12 cellular contexts compared by ENCODE assay signal in genomic region chr2:74052732-74053712, GRCh38.
DNase-seq lines count a peak whose midpoint lies in the region; ATAC-seq, FAIRE-seq and TF ChIP-seq lines count a peak whose summit lies in the region.
"Had no signal": no experiment of that assay in that cellular context is flagged by ENCODE, and none has a peak within 500 bp of the region (broad histone marks: within the 10 kb centered on the region; RNA-seq: fewer than 3 reads in every experiment).

No MANE protein-coding gene starts in this region.

- no peaks in the 10 kb centered on the region for H3K9me3 Mint-ChIP-seq in Calu3 (ENCODE audit: low read depth, unreplicated experiment)
- H3K9me3 Mint-ChIP-seq: CD14-positive monocyte had no signal

- H3K9me3 ChIP-seq in A549, result no peaks in the 10 kb centered on the region
- no peaks in the 10 kb centered on the region for H3K9me3 ChIP-seq in KOPT-K1 (ENCODE audit: insufficient read depth, low read length, poor library complexity, severe bottlenecking)
- no peaks in the 10 kb centered on the region for H3K9me3 ChIP-seq in esophagus (ENCODE audit: control insufficient read depth in 2 of 2, insufficient read depth in 1 of 2, low read depth in 1 of 2, low read length in 1 of 2)
- H3K9me3 ChIP-seq: sigmoid colon had no signal

- no peak overlapping the region for H3K4me3 Mint-ChIP-seq in Calu3 (ENCODE audit: low read depth, unreplicated experiment)
- H3K4me3 Mint-ChIP-seq: CD14-positive monocyte had no signal

- H3K27ac Mint-ChIP-seq in Calu3 (ENCODE audit: unreplicated experiment), result no peak overlapping the region

- peaks cover 51% of the 10 kb centered on the region for H3K36me3 ChIP-seq in KOPT-K1 (ENCODE audit: insufficient read depth, low read length)
- peaks cover 0 to 8% of the 10 kb centered on the region in 2 donors for H3K36me3 ChIP-seq in esophagus (ENCODE audit: control insufficient read depth in 2 of 2, insufficient read depth in 2 of 2, low read length in 1 of 2)
- H3K36me3 ChIP-seq: sigmoid colon had no signal

- TF ChIP-seq POLR2A in A549 (IDR thresholded peaks at IDR 0.05; ENCODE audit: low read length), result no peak
- no peak for TF ChIP-seq POLR2A in GM18505 (IDR thresholded peaks at IDR 0.05; ENCODE audit: borderline replicate concordance, extremely low read depth, insufficient read depth, insufficient read length)

- intact Hi-C loops in Calu3 (cut with micrococcal nuclease; ENCODE audit: unreplicated experiment), result no loop called here

- TF ChIP-seq CTCF in A549 (IDR thresholded peaks at IDR 0.05), result no peak
- TF ChIP-seq CTCF in GM12865 (IDR thresholded peaks at IDR 0.05; ENCODE audit: insufficient read depth, low read depth, low read length, missing control alignments), result no peak
- no peak for TF ChIP-seq CTCF in Calu3 (IDR thresholded peaks at IDR 0.05; ENCODE audit: unreplicated experiment)

- peaks cover 17% of the 10 kb centered on the region for H3K4me1 Mint-ChIP-seq in Calu3 (ENCODE audit: low read depth, unreplicated experiment)

- peaks cover 10% of the 10 kb centered on the region for H3K36me3 Mint-ChIP-seq in Calu3 (ENCODE audit: insufficient read depth, unreplicated experiment)

- no peaks in the 10 kb centered on the region for H3K27me3 Mint-ChIP-seq in Calu3 (ENCODE audit: unreplicated experiment)

- POLR2A ChIA-PET in A549 (lab: Yijun Ruan, JAX), result no interaction called here

- H3K27me3 ChIP-seq in esophagus (ENCODE audit: control insufficient read depth in 1 of 2, insufficient read depth in 2 of 2, low read length in 2 of 2), result no peaks in the 10 kb centered on the region
- H3K27me3 ChIP-seq: sigmoid colon had no signal

- TF ChIP-seq EP300 in A549 (IDR thresholded peaks at IDR 0.05), result no peak

- no peak for FAIRE-seq in A549 (lab: Jason Lieb, UNC)

- DNase-seq in A549 (ENCODE audit: low read depth in 1 of 2, low spot score in 1 of 2), result no peak
- DNase-seq in GM12865 (ENCODE audit: low read depth), result peak; percentile 41
- DNase-seq in Calu3, result no peak
- DNase-seq: NCI-H146, sigmoid colon had no signal

- no peaks in the 10 kb centered on the region for H3K4me1 ChIP-seq in A549
- peaks cover 0 to 15% of the 10 kb centered on the region in 2 donors for H3K4me1 ChIP-seq in esophagus (ENCODE audit: control insufficient read depth in 2 of 2, insufficient read depth in 2 of 2, low read length in 1 of 2)
- H3K4me1 ChIP-seq: sigmoid colon had no signal

- H3K4me3 ChIP-seq in A549, result no peak overlapping the region
- H3K4me3 ChIP-seq in GM12865 (ENCODE audit: low read depth, low read length), result no peak overlapping the region
- H3K4me3 ChIP-seq in esophagus (ENCODE audit: low read depth in 1 of 2, low read length in 2 of 2), result no peak overlapping the region
- H3K4me3 ChIP-seq: sigmoid colon had no signal

- TF ChIP-seq RAD21 in A549 (conservative IDR thresholded peaks at IDR 0.05 in 1 of 2, IDR thresholded peaks at IDR 0.05 in 1 of 2), result no peak

- no peak overlapping the region for H3K4me2 ChIP-seq in A549

- CTCF ChIA-PET in A549 (lab: Yijun Ruan, JAX) (interaction anchor here (1.4 kb wide), 1 partner anchor 15 kb away, joined by 5 read pairs; no protein-coding TSS in a partner anchor), Calu3 (lab: Charles Lee) (interaction anchor here (0.6 kb wide), 1 partner anchor 316 kb away, joined by 7 read pairs; no protein-coding TSS in a partner anchor)

- H3K27ac ChIP-seq in A549 (no peak overlapping the region), KOPT-K1 (ENCODE audit: low read depth, low read length, poor library complexity, severe bottlenecking) (peak overlapping the region; percentile 4), esophagus (ENCODE audit: low read depth in 2 of 2, low read length in 1 of 2) (peak overlapping the region; percentile 29 to 78)
- H3K27ac ChIP-seq: epithelial cell of prostate, sigmoid colon had no signal

- BruUV-seq in Calu3 (replicated peaks; lab: Mats Ljungman, UMichigan), result no TSS peak

- ATAC-seq in A549 (no peak), GM21515 (IDR thresholded peaks at IDR 0.05; ENCODE audit: unreplicated experiment) (no peak), GM18505 (IDR thresholded peaks at IDR 0.05; ENCODE audit: unreplicated experiment) (no peak), HG03521 (IDR thresholded peaks at IDR 0.05; ENCODE audit: unreplicated experiment) (no peak)

- 94% methylated on average over 8 of the region's 8 CpGs for WGBS in A549 (ENCODE audit: missing lambda C conversion rate)
- 83% methylated on average over 8 of the region's 8 CpGs for WGBS in esophagus, 2 donors

TF ChIP-seq in A549, 52 proteins besides CTCF, POLR2A, EP300 and RAD21:
- TF ChIP-seq GATA3 (IDR thresholded peaks at IDR 0.05; ENCODE audit: borderline replicate concordance) (no peak), FOXS1 (CRISPR knock-in tag; IDR thresholded peaks at IDR 0.05) (no peak), MAFK (IDR thresholded peaks at IDR 0.05; ENCODE audit: partially characterized antibody) (peak; percentile 87)

Comparison
In these comparisons a context has a peak if more than half of its experiments do, and no peak if none do; other contexts are left out.
1. H3K27ac ChIP-seq: peak in KOPT-K1 (single experiment) and esophagus (2 of 2); none in A549 (0 of 2).